ENCODE assay signal across 9 cellular contexts in the genomic region with DNA sequence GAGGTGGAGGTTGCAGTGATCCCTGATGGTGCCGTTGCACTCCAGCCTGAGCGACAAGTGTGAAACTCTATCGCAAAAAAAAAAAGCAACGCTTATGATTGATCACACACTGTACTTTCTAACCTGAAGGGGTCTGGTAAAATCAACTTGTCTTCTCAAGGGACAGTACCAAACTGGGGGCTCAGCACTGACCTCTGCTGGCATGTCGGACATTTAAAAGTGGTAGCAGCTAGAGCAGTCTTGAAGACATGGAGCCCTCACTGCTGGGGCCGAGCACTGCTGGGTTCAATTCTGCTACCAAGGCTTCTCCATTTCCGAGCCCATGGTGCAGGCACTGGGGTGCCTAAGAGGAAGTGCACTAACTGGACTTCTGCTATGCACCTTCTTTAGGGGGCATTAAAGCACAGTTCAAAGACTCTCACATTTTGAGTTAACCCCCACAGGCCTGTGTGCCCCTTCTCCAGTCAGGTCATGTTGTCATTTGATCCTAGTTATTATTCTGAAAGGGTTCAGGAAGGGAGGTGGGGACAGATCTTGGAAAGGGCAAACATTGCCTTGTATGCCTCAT. TPM values are rescaled to one million over a fixed set of nuclear protein-coding genes. Genes with fewer than 3 reads are reported as not detected.
DNase-seq lines count a peak whose midpoint lies in the region; ATAC-seq and TF ChIP-seq lines count a peak whose summit lies in the region.
"Had no signal": no experiment of that assay in that cellular context is flagged by ENCODE, and none has a peak within 500 bp of the region (broad histone marks: within the 10 kb centered on the region; RNA-seq: fewer than 3 reads in every experiment).

No MANE protein-coding gene starts in this region.

- peaks cover 27% of the 10 kb centered on the region for H3K4me1 Mint-ChIP-seq in activated T-cell treated with anti-CD3 and anti-CD28 coated beads, Interleukin-2, amount 50 U/mL, for 72 hours (ENCODE audit: low read depth)

- no peaks in the 10 kb centered on the region for H4K20me1 ChIP-seq in Karpas-422 (ENCODE audit: insufficient read depth, low read depth, low read length)

- no peak overlapping the region for H3K4me3 ChIP-seq in Karpas-422 (ENCODE audit: low read length)
- H3K4me3 ChIP-seq in upper lobe of right lung: no peak overlapping the region
- H3K4me3 ChIP-seq in prostate gland: no peak overlapping the region

- 81% methylated on average over 7 of the region's 7 CpGs for WGBS in prostate gland

- no peak overlapping the region for H3K27ac ChIP-seq in Karpas-422 (ENCODE audit: low read length)
- no peak overlapping the region for H3K27ac ChIP-seq in upper lobe of right lung
- H3K27ac ChIP-seq in prostate gland: no peak overlapping the region

- DNase-seq in activated gamma-delta T cell treated with Interleukin-2 at 50 U/mL for 16 hours (peak; percentile 24), activated gamma-delta T cell (lab: John Stamatoyannopoulos, UW) (no peak), Karpas-422 (peak; percentile 91), left lobe of liver (ENCODE audit: low spot score) (no peak), upper lobe of right lung (no peak), KG1 (lab: John Stamatoyannopoulos, UW) (no peak), prostate gland (ENCODE audit: low spot score) (no peak)
- DNase-seq in activated T-cell treated with anti-CD3 and anti-CD28 coated beads, Interleukin-2, amount 50 U/mL, for 72 hours: peak; percentile 34 to 41

- TF ChIP-seq POLR2A in prostate gland (IDR thresholded peaks at IDR 0.05): no peak

- no peaks in the 10 kb centered on the region for H3K27me3 Mint-ChIP-seq in activated T-cell treated with anti-CD3 and anti-CD28 coated beads, Interleukin-2, amount 50 U/mL, for 72 hours (ENCODE audit: low read depth)
- H3K27me3 Mint-ChIP-seq: activated naive CD4-positive, alpha-beta T cell treated with anti-CD3 and anti-CD28 coated beads, Interleukin-2, amount 50 U/mL, for 24 hours had no signal

- H3K36me3 ChIP-seq in Karpas-422 (ENCODE audit: insufficient read depth, low read length) (no peaks in the 10 kb centered on the region), upper lobe of right lung (no peaks in the 10 kb centered on the region), prostate gland (no peaks in the 10 kb centered on the region)

- H3K9ac ChIP-seq in Karpas-422 (ENCODE audit: low read length): no peak overlapping the region

- no peak overlapping the region for H3K27ac Mint-ChIP-seq in activated T-cell treated with anti-CD3 and anti-CD28 coated beads, Interleukin-2, amount 50 U/mL, for 72 hours
- H3K27ac Mint-ChIP-seq: activated naive CD4-positive, alpha-beta T cell treated with anti-CD3 and anti-CD28 coated beads, Interleukin-2, amount 50 U/mL, for 24 hours had no signal

- H3K36me3 Mint-ChIP-seq in activated T-cell treated with anti-CD3 and anti-CD28 coated beads, Interleukin-2, amount 50 U/mL, for 72 hours (ENCODE audit: insufficient read depth in 2 of 2): no peaks in the 10 kb centered on the region
- H3K36me3 Mint-ChIP-seq: activated naive CD4-positive, alpha-beta T cell treated with anti-CD3 and anti-CD28 coated beads, Interleukin-2, amount 50 U/mL, for 24 hours had no signal

- intact Hi-C loops in upper lobe of right lung (cut with DNase I) (no loop called here), prostate gland (cut with DNase I) (loop anchor here (10.0 kb wide), 1 partner anchor 64 kb away; no protein-coding TSS in a partner anchor)

- H3K9me3 ChIP-seq in Karpas-422 (ENCODE audit: low read length) (no peaks in the 10 kb centered on the region), upper lobe of right lung (no peaks in the 10 kb centered on the region), prostate gland (no peaks in the 10 kb centered on the region)

- peak; percentile 58 for ATAC-seq in activated T-cell treated with anti-CD3 and anti-CD28 coated beads, Interleukin-2, amount 50 U/mL, for 72 hours (replicated peaks in 1 of 2)
- ATAC-seq in left lobe of liver (peak; percentile 58), upper lobe of right lung (peak; percentile 74)

- TF ChIP-seq CTCF in upper lobe of right lung (IDR thresholded peaks at IDR 0.05): peak; percentile 42
- TF ChIP-seq CTCF in prostate gland (IDR thresholded peaks at IDR 0.05): peak in 2 of 4 experiments; percentile 13 to 16

- no peak overlapping the region for H3K4me2 ChIP-seq in Karpas-422 (ENCODE audit: low read depth, low read length, poor library complexity, severe bottlenecking)

- H2AFZ ChIP-seq in Karpas-422 (ENCODE audit: low read length): no peak overlapping the region

- peaks cover 67% of the 10 kb centered on the region for H3K4me1 ChIP-seq in Karpas-422 (ENCODE audit: low read length)
- H3K4me1 ChIP-seq in upper lobe of right lung: peaks cover 13% of the 10 kb centered on the region
- H3K4me1 ChIP-seq in prostate gland (replicated peaks): no peaks in the 10 kb centered on the region

- no peaks in the 10 kb centered on the region for H3K79me2 ChIP-seq in Karpas-422 (ENCODE audit: low read length)

- no peaks in the 10 kb centered on the region for H3K9me3 Mint-ChIP-seq in activated T-cell treated with anti-CD3 and anti-CD28 coated beads, Interleukin-2, amount 50 U/mL, for 72 hours
- H3K9me3 Mint-ChIP-seq: activated naive CD4-positive, alpha-beta T cell treated with anti-CD3 and anti-CD28 coated beads, Interleukin-2, amount 50 U/mL, for 24 hours had no signal

- H3K9me2 ChIP-seq in Karpas-422 (replicated peaks; ENCODE audit: insufficient read depth, low read length): no peaks in the 10 kb centered on the region

- H3K27me3 ChIP-seq in Karpas-422 (ENCODE audit: low read length): no peaks in the 10 kb centered on the region
- no peaks in the 10 kb centered on the region for H3K27me3 ChIP-seq in upper lobe of right lung
- no peaks in the 10 kb centered on the region for H3K27me3 ChIP-seq in prostate gland (replicated peaks; ENCODE audit: insufficient read depth)

- no peak overlapping the region for H3K4me3 Mint-ChIP-seq in activated T-cell treated with anti-CD3 and anti-CD28 coated beads, Interleukin-2, amount 50 U/mL, for 72 hours
- H3K4me3 Mint-ChIP-seq: activated naive CD4-positive, alpha-beta T cell treated with anti-CD3 and anti-CD28 coated beads, Interleukin-2, amount 50 U/mL, for 24 hours had no signal

RNA-seq across cellular contexts. Expression of gene LAMP3, which starts 26.4 kb away (rescaled TPM):
- total RNA-seq in Karpas-422 (2014; rRNA removed; shearing (Covaris generic); ENCODE audit: low replicate concordance): 44.0 and 102 TPM in 2 replicates
- 10 to 100 TPM; 14.7 to 19.8 TPM for total RNA-seq in activated T-cell treated with anti-CD3 and anti-CD28 coated beads, Interleukin-2, amount 50 U/mL, for 72 hours
- total RNA-seq in left lobe of liver (0.38 TPM), upper lobe of right lung (283 TPM), prostate gland (1 to 10 TPM; 1.3 to 3.7 TPM)

Comparison
In these comparisons a context has a peak if more than half of its experiments do, and no peak if none do; other contexts are left out.
1. DNase-seq: peak in activated gamma-delta T cell treated with Interleukin-2 at 50 U/mL for 16 hours (single experiment), Karpas-422 (single experiment) and activated T-cell treated with anti-CD3 and anti-CD28 coated beads, Interleukin-2, amount 50 U/mL, for 72 hours (2 of 2); none in activated gamma-delta T cell (single experiment), left lobe of liver (single experiment), upper lobe of right lung (single experiment), KG1 (single experiment) and prostate gland (single experiment).
2. Peak in every context shown above with its lines, with median percentiles within 50 percentile points of each other: ATAC-seq.